In the genomic region with DNA sequence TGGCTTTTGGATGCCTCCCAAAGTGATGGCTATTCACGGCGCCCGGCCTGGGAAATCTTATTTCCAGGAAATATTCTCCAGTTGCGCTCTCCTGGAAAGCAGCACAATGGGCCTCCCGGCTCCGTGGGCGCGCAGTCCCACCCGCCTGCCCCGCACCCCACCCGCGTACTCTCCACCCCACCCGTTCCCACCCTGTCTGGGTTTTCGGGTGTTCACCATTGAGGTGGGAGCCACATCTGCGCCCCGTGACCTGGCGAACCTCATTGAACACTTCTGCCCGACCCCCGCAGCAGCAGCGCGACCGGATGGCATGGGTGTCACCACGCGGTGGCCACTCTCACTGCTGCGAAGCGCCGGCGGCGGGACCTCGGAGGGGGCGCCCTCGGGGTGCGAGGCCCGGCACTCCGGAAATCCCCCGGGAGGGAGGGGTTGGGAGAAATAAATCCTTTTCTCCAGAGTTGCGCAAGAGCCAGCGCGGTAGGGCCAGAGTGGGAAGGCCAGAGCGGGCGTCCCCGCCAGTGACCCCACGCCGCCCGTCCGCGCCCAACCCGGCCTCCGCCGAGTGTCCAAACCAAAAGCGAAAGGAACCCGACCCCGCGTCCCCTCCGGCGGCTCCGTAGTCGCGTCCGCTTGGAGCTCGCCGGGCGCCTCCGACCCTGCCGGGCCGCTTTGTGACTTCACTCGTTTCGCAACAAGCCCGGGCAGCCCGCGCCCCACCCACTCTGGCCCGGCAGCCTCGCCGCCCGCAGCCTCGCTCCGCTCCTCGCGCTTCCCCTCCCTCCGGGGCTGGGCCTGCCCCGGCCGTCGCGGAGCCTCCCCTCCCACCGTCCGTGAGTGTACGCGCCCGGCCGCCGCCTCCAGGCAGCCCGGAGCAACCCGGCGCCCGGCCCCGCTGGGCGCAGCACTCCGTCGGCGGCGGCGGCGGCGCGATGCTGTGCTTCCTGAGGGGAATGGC, we compare ENCODE assay signal across 8 cellular contexts. TPM values are rescaled to one million over a fixed set of nuclear protein-coding genes. Genes with fewer than 3 reads are reported as not detected.
DNase-seq lines count a peak whose midpoint lies in the region; ATAC-seq and FAIRE-seq lines count a peak whose summit lies in the region.

A gene with protein sequence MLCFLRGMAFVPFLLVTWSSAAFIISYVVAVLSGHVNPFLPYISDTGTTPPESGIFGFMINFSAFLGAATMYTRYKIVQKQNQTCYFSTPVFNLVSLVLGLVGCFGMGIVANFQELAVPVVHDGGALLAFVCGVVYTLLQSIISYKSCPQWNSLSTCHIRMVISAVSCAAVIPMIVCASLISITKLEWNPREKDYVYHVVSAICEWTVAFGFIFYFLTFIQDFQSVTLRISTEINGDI (plus strand): TSS at position 720 of the 955 bp plus-strand sequence. CDS start 210 bp downstream, at position 930.

- ATAC-seq in GM21367 (IDR thresholded peaks at IDR 0.05; ENCODE audit: unreplicated experiment), result peak; percentile 83

- peak within 1 kb of the TSS; percentile 99 for H3K27ac ChIP-seq in SJSA1
- H3K27ac ChIP-seq in substantia nigra (ENCODE audit: low read depth, low read length, poor library complexity, severe bottlenecking), result peak within 1 kb of the TSS; percentile 71

- peak within 1 kb of the TSS; percentile 90 for H3K4me3 ChIP-seq in SJSA1

- no peaks in the 10 kb centered on the region for H3K27me3 ChIP-seq in SJSA1 (replicated peaks)

- peaks cover 13% of the 10 kb centered on the region for H3K36me3 ChIP-seq in SJSA1

- H3K9me3 ChIP-seq in SJSA1 (replicated peaks), result no peaks in the 10 kb centered on the region

- DNase-seq in DMS53 (lab: John Stamatoyannopoulos, UW) (peak; percentile 92), HTR-8/SVneo (ENCODE audit: insufficient read length, low spot score) (peak; percentile 71), SJSA1 (ENCODE audit: low read depth in 1 of 2, low spot score in 2 of 2) (peak; percentile 88 to 90), germinal center (ENCODE audit: low spot score) (peak; percentile 69), nucleus accumbens (lab: John Stamatoyannopoulos, UW) (peak in 53 of 56 donors; percentile 6 to 79 (median 45)), substantia nigra (lab: John Stamatoyannopoulos, UW) (peak in 46 of 49 donors; percentile 17 to 78 (median 53))
- peak; percentile 68 for DNase-seq in activated naive CD4-positive, alpha-beta T cell treated with anti-CD3 and anti-CD28 coated beads, Interleukin-2, amount 50 U/mL, for 16 hours

- peaks cover 21% of the 10 kb centered on the region for H3K4me1 ChIP-seq in SJSA1 (replicated peaks)

- FAIRE-seq in HTR-8/SVneo (lab: Jason Lieb, UNC), result no peak

RNA-seq across cellular contexts. Expression of the gene that starts here (rescaled TPM):
- 12.4 and 13.2 TPM in 2 replicates for total RNA-seq in SJSA1 (2014; rRNA removed; shearing (Covaris generic))

Comparison
In these comparisons a context has a peak if more than half of its experiments do, and no peak if none do; other contexts are left out.
1. Peak in every context shown above with its lines: DNase-seq, ATAC-seq, H3K4me3 ChIP-seq and H3K27ac ChIP-seq.